Comparison of ENCODE assay signal across 15 cellular contexts in genomic region chr14:34937442-34937841, GRCh38. TPM values are rescaled to one million over a fixed set of nuclear protein-coding genes. Genes with fewer than 3 reads are reported as not detected.
DNase-seq lines count a peak whose midpoint lies in the region; ATAC-seq, FAIRE-seq and TF ChIP-seq lines count a peak whose summit lies in the region.
"Had no signal": no experiment of that assay in that cellular context is flagged by ENCODE, and none has a peak within 500 bp of the region (broad histone marks: within the 10 kb centered on the region; RNA-seq: fewer than 3 reads in every experiment).

No MANE protein-coding gene starts in this region.

- no peaks in the 10 kb centered on the region for H3K27me3 ChIP-seq in GM12878 (replicated peaks in 1 of 2; ENCODE audit: control insufficient read depth in 2 of 2, insufficient read depth in 2 of 2, low read length in 1 of 2)
- H3K27me3 ChIP-seq in neutrophil, result no peaks in the 10 kb centered on the region

- FAIRE-seq in GM12891 (lab: Jason Lieb, UNC) (no peak), GM12878 (lab: Jason Lieb, UNC) (peak; percentile 27)
- FAIRE-seq: H54 had no signal

- intact Hi-C loops in activated naive CD4-positive, alpha-beta T cell treated with anti-CD3 and anti-CD28 coated beads for 36 hours (cut with micrococcal nuclease), result no loop called here
- intact Hi-C loops in GM12878 (cut with micrococcal nuclease; ENCODE audit: unreplicated experiment), result no loop called here

- no peak for TF ChIP-seq EP300 in GM12878 (IDR thresholded peaks at IDR 0.05; ENCODE audit: borderline replicate concordance in 1 of 2, control insufficient read depth in 1 of 2, low read depth in 2 of 2, low read length in 2 of 2)

- CTCF ChIA-PET in activated naive CD4-positive, alpha-beta T cell treated with anti-CD3 and anti-CD28 coated beads for 36 hours (lab: Charles Lee), result interaction anchor here (0.7 to 1.5 kb wide), 2 partner anchors 25 to 110 kb away, joined by 3 to 5 read pairs; no protein-coding TSS in a partner anchor
- CTCF ChIA-PET in GM12878 (lab: Yijun Ruan, JAX), result no interaction called here

- H3K4me1 ChIP-seq in GM12878 (ENCODE audit: control insufficient read depth, insufficient read depth, low read length), result no peaks in the 10 kb centered on the region
- H3K4me1 ChIP-seq in neutrophil (ENCODE audit: control insufficient read depth in 1 of 2, insufficient read depth in 1 of 2, low read depth in 1 of 2, low read length in 1 of 2), result peaks cover 28 to 36% of the 10 kb centered on the region in 2 experiments

- no peak overlapping the region for H3K9ac ChIP-seq in GM12878 (ENCODE audit: control insufficient read depth, insufficient read depth, low read length)

- no TSS peak for BruUV-seq in GM12878 (replicated peaks; lab: Mats Ljungman, UMichigan)

- in situ Hi-C loops in GM12878 (cut with MboI), result no loop called here

- no peak overlapping the region for H2AFZ ChIP-seq in GM12878 (ENCODE audit: control insufficient read depth, low read depth, low read length)

- no peaks in the 10 kb centered on the region for H3K9me3 ChIP-seq in GM12878 (replicated peaks; ENCODE audit: control insufficient read depth, insufficient read depth, low read length)
- H3K9me3 ChIP-seq in neutrophil, result no peaks in the 10 kb centered on the region

- peak overlapping the region; percentile 16 for H3K27ac Mint-ChIP-seq in activated naive CD4-positive, alpha-beta T cell treated with anti-CD3 and anti-CD28 coated beads for 36 hours
- H3K27ac Mint-ChIP-seq in activated naive CD4-positive, alpha-beta T cell treated with anti-CD3 and anti-CD28 coated beads, Interleukin-2, amount 50 U/mL, for 72 hours, result peak overlapping the region in 1 of 2 donors; percentile 61

- peak; percentile 24 for DNase-seq in activated naive CD4-positive, alpha-beta T cell treated with anti-CD3 and anti-CD28 coated beads for 36 hours
- no peak for DNase-seq in activated naive CD4-positive, alpha-beta T cell treated with anti-CD3 and anti-CD28 coated beads, Interleukin-2, amount 50 U/mL, for 72 hours (ENCODE audit: low spot score in 2 of 2)
- DNase-seq in GM12891 (ENCODE audit: insufficient read length, low spot score) (no peak), GM12878 (ENCODE audit: low read depth, low spot score) (no peak), ecto neural progenitor cell (ENCODE audit: low spot score) (no peak)
- DNase-seq: Karpas-422, MM.1S, NCI-H187 treated with DMSO at 0.1 percent for 48 hours, NCI-H510A, NCI-H82, Right ventricle myocardium superior had no signal

- 55% methylated on average over 6 of the region's 6 CpGs for WGBS in GM12878 (ENCODE audit: insufficient coverage, insufficient replicate concordance, low lambda C conversion rate, missing lambda C conversion rate)

- no peaks in the 10 kb centered on the region for H3K79me2 ChIP-seq in GM12878 (ENCODE audit: control insufficient read depth, insufficient read depth, low read length)

- no peak for TF ChIP-seq RAD21 in GM12878 (IDR thresholded peaks at IDR 0.05; ENCODE audit: insufficient read depth, low read depth, low read length)

- no peaks in the 10 kb centered on the region for H4K20me1 ChIP-seq in GM12878 (ENCODE audit: control insufficient read depth, insufficient read depth)

- RAD21 ChIA-PET in GM12878 (lab: Charles Lee; ENCODE audit: unreplicated experiment), result interaction anchor here (0.8 kb wide), 1 partner anchor 46 kb away, joined by 3 read pairs; the partner anchor contains the start of gene SRP54

- H3K4me3 Mint-ChIP-seq in activated naive CD4-positive, alpha-beta T cell treated with anti-CD3 and anti-CD28 coated beads for 36 hours, result no peak overlapping the region

- H3K4me3 ChIP-seq in GM12878, result no peak overlapping the region
- no peak overlapping the region for H3K4me3 ChIP-seq in neutrophil (ENCODE audit: low read depth in 1 of 2, low read length in 1 of 2)

- H3K36me3 Mint-ChIP-seq in activated naive CD4-positive, alpha-beta T cell treated with anti-CD3 and anti-CD28 coated beads for 36 hours (ENCODE audit: low read depth), result peaks cover 7% of the 10 kb centered on the region
- H3K36me3 Mint-ChIP-seq in activated naive CD4-positive, alpha-beta T cell treated with anti-CD3 and anti-CD28 coated beads, Interleukin-2, amount 50 U/mL, for 72 hours, result peaks cover 6 to 13% of the 10 kb centered on the region in 2 donors

- H3K4me2 ChIP-seq in GM12878 (ENCODE audit: control insufficient read depth, insufficient read depth), result no peak overlapping the region

- peaks cover 32% of the 10 kb centered on the region for H3K4me1 Mint-ChIP-seq in activated naive CD4-positive, alpha-beta T cell treated with anti-CD3 and anti-CD28 coated beads for 36 hours (ENCODE audit: low read depth)

- H3K36me3 ChIP-seq in GM12878 (ENCODE audit: control insufficient read depth in 2 of 2, insufficient read depth in 2 of 2, low read length in 1 of 2) (no peaks in the 10 kb centered on the region), neutrophil (no peaks in the 10 kb centered on the region)

- no peaks in the 10 kb centered on the region for H3K27me3 Mint-ChIP-seq in activated naive CD4-positive, alpha-beta T cell treated with anti-CD3 and anti-CD28 coated beads for 36 hours (ENCODE audit: low read depth)

- SMC1A ChIA-PET in GM12878 (lab: Charles Lee; ENCODE audit: uncharacterized antibody, unreplicated experiment), result no interaction called here

- H3K27ac ChIP-seq in GM12878 (ENCODE audit: control insufficient read depth, insufficient read depth) (no peak overlapping the region), neutrophil (peak overlapping the region; percentile 91)

- TF ChIP-seq POLR2A in GM12891 (IDR thresholded peaks at IDR 0.05; ENCODE audit: low read depth, low read length) (no peak), GM12878 (IDR thresholded peaks at IDR 0.05; ENCODE audit: low read depth, low read length) (no peak)

- no peak for TF ChIP-seq CTCF in GM12878 (IDR thresholded peaks at IDR 0.05 in 2 of 3, conservative IDR thresholded peaks at IDR 0.05 in 1 of 3; ENCODE audit: control insufficient read depth in 2 of 3, extremely low read depth in 1 of 3, insufficient read depth in 1 of 3, low read depth in 3 of 3, low read length in 3 of 3)
- no peak for TF ChIP-seq CTCF in neutrophil (IDR thresholded peaks at IDR 0.05)

- POLR2A ChIA-PET in GM12878 (lab: Charles Lee), result no interaction called here

- peaks cover 4% of the 10 kb centered on the region for H3K9me3 Mint-ChIP-seq in activated naive CD4-positive, alpha-beta T cell treated with anti-CD3 and anti-CD28 coated beads for 36 hours
- H3K9me3 Mint-ChIP-seq in activated naive CD4-positive, alpha-beta T cell treated with anti-CD3 and anti-CD28 coated beads, Interleukin-2, amount 50 U/mL, for 72 hours, result peaks cover 4 to 9% of the 10 kb centered on the region in 2 donors

- ATAC-seq in activated naive CD4-positive, alpha-beta T cell treated with anti-CD3 and anti-CD28 coated beads, Interleukin-2, amount 50 U/mL, for 72 hours, result no peak
- ATAC-seq in GM12878 (peak; percentile 73), HG03025 (IDR thresholded peaks at IDR 0.05; ENCODE audit: low FRiP score, unreplicated experiment) (no peak)
- ATAC-seq: Panc1 had no signal

TF ChIP-seq in GM12891, 5 proteins besides CTCF, POLR2A, EP300 and RAD21:
- TF ChIP-seq PAX5 (IDR thresholded peaks at IDR 0.05; ENCODE audit: insufficient read depth, low read length, severe bottlenecking), result no peak
- TF ChIP-seq SPI1 (IDR thresholded peaks at IDR 0.05; ENCODE audit: low read depth, low read length), result peak; percentile 41; the same call in 1 of the 2 replicates
- TF ChIP-seq POU2F2 (IDR thresholded peaks at IDR 0.05; ENCODE audit: low read depth, low read length), result no peak

TF ChIP-seq in GM12878, 131 proteins besides CTCF, POLR2A, EP300 and RAD21:
- TF ChIP-seq ZNF217 (IDR thresholded peaks at IDR 0.05), result no peak
- peak; percentile 63; the same call in 1 of the 2 replicates for TF ChIP-seq SPI1 (IDR thresholded peaks at IDR 0.05; ENCODE audit: borderline replicate concordance, insufficient read depth, low read depth, low read length)

RNA-seq across cellular contexts. Expression of gene SRP54, which starts 45.4 kb away (rescaled TPM):
- 10 to 100 TPM; 66.5 to 72.6 TPM for total RNA-seq in activated naive CD4-positive, alpha-beta T cell treated with anti-CD3 and anti-CD28 coated beads for 36 hours
- 100 to 1,000 TPM in 1 of 2 donors, 10 to 100 TPM in 1; 96.4 to 117 TPM for total RNA-seq in activated naive CD4-positive, alpha-beta T cell treated with anti-CD3 and anti-CD28 coated beads, Interleukin-2, amount 50 U/mL, for 72 hours
- polyA plus RNA-seq in GM12891 (2012; ENCODE audit: low read depth, missing spikeins), result 56.9 TPM
- total RNA-seq in GM12878 (2013; cell fraction: nucleolus; rRNA removed), result 246 and 247 TPM in 2 replicates
- total RNA-seq in GM12878 (2014; rRNA removed), result 70.3 and 83.3 TPM in 2 replicates
- 112 and 114 TPM in 2 replicates for total RNA-seq in GM12878 (2014; rRNA removed; fragmentation: Illumina TruSeq; extraction: Trizol)
- total RNA-seq in GM12878 (2021), result 60.1 and 70.8 TPM in 2 replicates
- 55.2 TPM for polyA plus RNA-seq in GM12878 (2011; ENCODE audit: low read depth)
- polyA plus RNA-seq in GM12878 (2011; rRNA removed), result 54.1 and 77.4 TPM in 2 replicates
- 37.8 and 54.1 TPM in 2 replicates for polyA plus RNA-seq in GM12878 (2011; cell fraction: cytosol; rRNA removed)
- 43.3 and 52.4 TPM in 2 replicates for polyA plus RNA-seq in GM12878 (2011; cell fraction: nucleus; rRNA removed)
- 73.7 and 77.5 TPM in 2 replicates for polyA plus RNA-seq in GM12878 (2012)
- polyA plus RNA-seq in GM12878 (2014; fragmentation: Illumina TruSeq; extraction: Trizol), result 116 and 134 TPM in 2 replicates
- polyA plus RNA-seq in GM12878 (2014; fragmentation: Nextera tagmentation; extraction: Ambion mirVana), result 10 to 100 TPM; 71.3 to 73.3 TPM
- 66.7 and 70.0 TPM in 2 replicates for polyA plus RNA-seq in GM12878 (2014; rRNA removed)
- polyA plus RNA-seq in GM12878 (2016; fragmentation: Nextera tagmentation; extraction: Ambion mirVana), result 100 to 1,000 TPM; 123 to 130 TPM
- polyA minus RNA-seq in GM12878 (2011; rRNA and poly(A)+ RNA removed), result 31.1 and 34.8 TPM in 2 replicates
- polyA minus RNA-seq in GM12878 (2011; cell fraction: cytosol; rRNA and poly(A)+ RNA removed), result 17.0 and 28.3 TPM in 2 replicates
- polyA minus RNA-seq in GM12878 (2011; cell fraction: nucleus; rRNA and poly(A)+ RNA removed), result 28.9 and 44.6 TPM in 2 replicates
